8 cellular contexts compared by ENCODE assay signal in the genomic region with DNA sequence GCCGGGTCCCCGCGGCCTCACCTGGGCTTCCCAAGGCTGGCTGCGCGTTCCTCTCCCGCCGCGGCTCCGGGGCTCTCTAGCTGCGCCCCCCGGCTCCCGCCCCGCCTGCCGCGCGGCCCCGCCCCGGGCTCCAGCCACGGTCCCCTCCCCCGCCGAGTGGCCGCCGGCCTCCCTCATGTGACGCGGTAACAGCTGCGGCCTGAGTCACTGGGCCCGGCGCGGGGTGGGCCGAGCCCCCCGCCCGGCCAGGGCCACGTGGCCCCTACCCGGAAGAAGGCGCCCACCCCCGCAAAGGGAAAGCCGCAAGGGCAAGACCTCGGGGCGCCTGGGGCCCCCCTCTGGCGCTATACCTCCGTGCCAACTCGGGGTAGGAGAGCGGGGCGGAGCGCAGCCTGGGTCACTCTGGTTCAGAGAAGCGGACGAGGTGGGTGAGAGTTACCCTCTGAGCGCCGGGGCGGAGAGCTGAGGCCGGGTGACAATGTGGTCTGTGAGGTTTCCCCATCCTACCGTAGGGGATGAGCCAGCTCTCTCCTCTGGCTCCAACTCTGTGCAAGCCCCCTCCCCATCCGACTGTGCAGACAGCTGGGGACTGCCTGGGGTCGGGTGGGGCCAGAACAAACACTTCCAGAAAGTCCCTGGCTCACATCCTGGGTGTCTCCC. TPM values are rescaled to one million over a fixed set of nuclear protein-coding genes. Genes with fewer than 3 reads are reported as not detected.
DNase-seq lines count a peak whose midpoint lies in the region; ATAC-seq and TF ChIP-seq lines count a peak whose summit lies in the region.

Gene CD63, minus strand, starts transcription at position 78 of the 660 bp plus-strand sequence. CDS start 668 bp downstream, outside the sequence.

- peaks cover 41% of the 10 kb centered on the region for H3K4me1 Mint-ChIP-seq in endothelial cell (ENCODE audit: unreplicated experiment)
- peaks cover 31% of the 10 kb centered on the region for H3K4me1 Mint-ChIP-seq in mesothelial cell of epicardium

- peak within 1 kb of the TSS; percentile 89 for H3K27ac ChIP-seq in BLaER1

- H3K4me3 Mint-ChIP-seq in endothelial cell (ENCODE audit: unreplicated experiment): peak within 1 kb of the TSS; percentile 94
- H3K4me3 Mint-ChIP-seq in mesothelial cell of epicardium: peak within 1 kb of the TSS; percentile 80

- no peaks in the 10 kb centered on the region for H3K27me3 ChIP-seq in BLaER1

- H3K27ac Mint-ChIP-seq in endothelial cell (ENCODE audit: unreplicated experiment): peak within 1 kb of the TSS; percentile 95
- H3K27ac Mint-ChIP-seq in mesothelial cell of epicardium: peak within 1 kb of the TSS; percentile 95

- H3K4me1 ChIP-seq in BLaER1: peaks cover 77% of the 10 kb centered on the region

- H3K36me3 ChIP-seq in BLaER1: peaks cover 30% of the 10 kb centered on the region

- TF ChIP-seq CTCF in endothelial cell (IDR thresholded peaks at IDR 0.05; ENCODE audit: unreplicated experiment) (no peak), mesothelial cell of epicardium (IDR thresholded peaks at IDR 0.05; ENCODE audit: unreplicated experiment) (no peak)

- H3K27me3 Mint-ChIP-seq in endothelial cell (ENCODE audit: unreplicated experiment) (peaks cover 26% of the 10 kb centered on the region), mesothelial cell of epicardium (ENCODE audit: low read depth) (no peaks in the 10 kb centered on the region)

- peak within 1 kb of the TSS; percentile 87 for H3K9ac ChIP-seq in BLaER1

- peak within 1 kb of the TSS; percentile 77 for H3K4me3 ChIP-seq in BLaER1

- H3K9me3 ChIP-seq in BLaER1: no peaks in the 10 kb centered on the region

- peaks cover 32% of the 10 kb centered on the region for H3K36me3 Mint-ChIP-seq in endothelial cell (ENCODE audit: low read depth, unreplicated experiment)
- peaks cover 9% of the 10 kb centered on the region for H3K36me3 Mint-ChIP-seq in mesothelial cell of epicardium

- peak; percentile 64 for ATAC-seq in GM19023 (IDR thresholded peaks at IDR 0.05; ENCODE audit: unreplicated experiment)
- ATAC-seq in HG03159 (IDR thresholded peaks at IDR 0.05; ENCODE audit: unreplicated experiment): peak; percentile 53

- DNase-seq in NCI-H774 (lab: John Stamatoyannopoulos, UW): peak; percentile 85
- DNase-seq in activated CD8-positive, alpha-beta memory T cell treated with anti-CD3 and anti-CD28 coated beads, Interleukin-2, amount 50 U/mL, for 4 hours: peak; percentile 74
- DNase-seq in endothelial cell (ENCODE audit: low spot score): peak; percentile 79
- peak; percentile 64 to 80 for DNase-seq in mesothelial cell of epicardium (ENCODE audit: low spot score in 2 of 2, unreplicated experiment in 2 of 2)
- peak; percentile 78 to 83 for DNase-seq in stimulated activated CD8-positive, alpha-beta memory T cell treated with anti-CD3 and anti-CD28 coated beads, Interleukin-15, amount 100 ng/mL, for 48 hours (ENCODE audit: low read depth in 2 of 2)

- H3K4me2 ChIP-seq in BLaER1: peak within 1 kb of the TSS; percentile 99

- no peaks in the 10 kb centered on the region for H3K9me3 Mint-ChIP-seq in endothelial cell (ENCODE audit: unreplicated experiment)
- H3K9me3 Mint-ChIP-seq in mesothelial cell of epicardium: no peaks in the 10 kb centered on the region

- H4K20me1 ChIP-seq in BLaER1: peaks cover 28% of the 10 kb centered on the region

RNA-seq across cellular contexts. Expression of gene CD63, which starts in this region (rescaled TPM):
- total RNA-seq in endothelial cell (ENCODE audit: unreplicated experiment) (1,134 TPM), mesothelial cell of epicardium (429 to 438 TPM (median 438 TPM) in 3 replicates)

Comparison
In these comparisons a context has a peak if more than half of its experiments do, and no peak if none do; other contexts are left out.
1. Peak in every context shown above with its lines: DNase-seq, ATAC-seq, H3K4me3 ChIP-seq and H3K27ac ChIP-seq.